13 cellular contexts compared by ENCODE assay signal in genomic region chr11:61976420-61976800, GRCh38. TPM values are rescaled to one million over a fixed set of nuclear protein-coding genes. Genes with fewer than 3 reads are reported as not detected.
"Had no signal": no experiment of that assay in that cellular context is flagged by ENCODE, and none has a peak within 500 bp of the region (broad histone marks: within the 10 kb centered on the region; RNA-seq: fewer than 3 reads in every experiment).

No MANE protein-coding gene starts in this region.

- H3K27ac Mint-ChIP-seq: activated naive CD4-positive, alpha-beta T cell treated with anti-CD3 and anti-CD28 coated beads, Interleukin-2, amount 10 ng/mL, durations not matched to agents 7 days and 5 days; activated T-helper 2 cell treated with anti-CD3 and anti-CD28 coated beads, Interferon-gamma antibody, Interleukin-2, Interleukin-4, amounts not matched to agents 10 μg/mL and 5 μg/mL and 100 μg/mL, durations not matched to agents 14 hours and 24 hours and 36 hours; nephron progenitor cell had no signal

- H3K27ac ChIP-seq: lower lobe of right lung, SJCRH30, skin epidermis had no signal

- ATAC-seq: esophagus mucosa, lower lobe of right lung had no signal

- H3K9me3 Mint-ChIP-seq: activated naive CD4-positive, alpha-beta T cell treated with anti-CD3 and anti-CD28 coated beads, Interleukin-2, amount 10 ng/mL, durations not matched to agents 7 days and 5 days; activated T-helper 2 cell treated with anti-CD3 and anti-CD28 coated beads, Interferon-gamma antibody, Interleukin-2, Interleukin-4, amounts not matched to agents 10 μg/mL and 5 μg/mL and 100 μg/mL, durations not matched to agents 14 hours and 24 hours and 36 hours; brain; nephron progenitor cell had no signal

- H3K27me3 ChIP-seq: SJCRH30, tibial nerve had no signal

- H3K9me3 ChIP-seq: lower lobe of right lung, SJCRH30, tibial nerve had no signal

- H3K4me3 ChIP-seq: lower lobe of right lung, SJCRH30, skin epidermis, tibial nerve had no signal

- H3K36me3 ChIP-seq: lower lobe of right lung, SJCRH30, tibial nerve had no signal

- H3K36me3 Mint-ChIP-seq: brain had no signal

- H3K27me3 Mint-ChIP-seq: activated naive CD4-positive, alpha-beta T cell treated with anti-CD3 and anti-CD28 coated beads, Interleukin-2, amount 10 ng/mL, durations not matched to agents 7 days and 5 days; brain had no signal

- H3K4me3 Mint-ChIP-seq: activated naive CD4-positive, alpha-beta T cell treated with anti-CD3 and anti-CD28 coated beads, Interleukin-2, amount 10 ng/mL, durations not matched to agents 7 days and 5 days; brain; nephron progenitor cell had no signal

- DNase-seq: activated CD4-positive, alpha-beta T cell treated with anti-CD3 and anti-CD28 coated beads for 4 hours; activated naive CD4-positive, alpha-beta T cell treated with anti-CD3 and anti-CD28 coated beads, Interleukin-2, amount 10 ng/mL, durations not matched to agents 7 days and 5 days; hypothalamus; lower lobe of right lung; nephron progenitor cell; SJCRH30; T-helper 9 cell had no signal

RNA-seq across cellular contexts. Expression of gene BEST1, which starts 26.3 kb away (rescaled TPM):
- total RNA-seq: activated T-helper 2 cell treated with anti-CD3 and anti-CD28 coated beads, Interferon-gamma antibody, Interleukin-2, Interleukin-4, amounts not matched to agents 10 μg/mL and 5 μg/mL and 100 μg/mL, durations not matched to agents 14 hours and 24 hours and 36 hours; glomerular endothelial cell had no signal

RNA-seq across cellular contexts. Expression of gene RAB3IL1, which starts 59.0 kb away (rescaled TPM):
- total RNA-seq: activated T-helper 2 cell treated with anti-CD3 and anti-CD28 coated beads, Interferon-gamma antibody, Interleukin-2, Interleukin-4, amounts not matched to agents 10 μg/mL and 5 μg/mL and 100 μg/mL, durations not matched to agents 14 hours and 24 hours and 36 hours had no signal
